1 cellular context compared by ENCODE assay signal in the genomic region with DNA sequence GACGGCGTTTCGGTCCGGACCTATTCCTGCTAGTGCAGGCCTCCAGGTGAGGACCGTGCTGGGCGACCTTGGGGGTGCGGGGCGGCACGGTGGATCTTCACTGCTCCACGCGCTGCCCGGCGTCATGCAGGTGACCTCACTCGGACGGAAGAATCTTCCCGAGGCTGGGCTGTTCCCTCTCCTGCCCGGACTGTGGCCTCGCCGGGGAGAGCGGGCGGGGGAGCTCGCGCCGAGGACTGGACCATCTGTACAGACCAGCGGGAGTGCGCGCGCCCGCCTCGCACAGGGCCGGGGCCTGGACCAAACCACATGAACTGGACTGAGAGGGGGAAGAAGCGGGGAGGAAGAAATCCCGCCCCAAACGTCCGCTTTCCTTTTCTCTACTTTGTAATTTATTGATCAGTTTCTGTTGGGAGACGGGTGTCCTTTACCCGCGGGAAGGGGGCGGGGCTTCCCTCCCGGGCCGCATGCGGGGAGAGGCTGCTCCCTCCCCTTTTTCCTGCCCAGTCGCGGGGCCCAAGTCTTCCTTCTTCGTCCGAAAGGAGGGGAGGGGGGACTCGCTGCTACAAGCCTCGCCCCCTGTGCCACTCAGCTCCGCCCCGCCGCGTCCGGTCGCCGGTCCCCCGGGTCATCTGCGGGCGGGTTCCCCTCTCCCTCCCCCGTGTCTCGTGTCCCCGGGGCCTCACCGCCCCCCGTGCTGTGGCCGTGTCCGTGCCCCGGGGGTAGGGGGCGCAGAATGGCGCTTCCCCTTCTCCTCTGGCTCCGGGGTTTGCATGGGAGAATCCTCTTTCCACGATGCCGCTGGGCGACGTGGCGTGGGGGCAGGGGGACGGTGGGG.
A peak's percentile ranks its signal among the peaks of the same experiment; 100 is the strongest.
TF ChIP-seq lines count a peak whose summit lies in the region.

No MANE protein-coding gene starts in this region.

TF ChIP-seq in HepG2, 621 proteins besides CTCF, POLR2A, EP300 and RAD21 (continued from another document and continues in another):
- no peak for TF ChIP-seq FOSL1 (CRISPR knock-in tag; IDR thresholded peaks at IDR 0.05; ENCODE audit: borderline replicate concordance)
- TF ChIP-seq, protein P1, sequence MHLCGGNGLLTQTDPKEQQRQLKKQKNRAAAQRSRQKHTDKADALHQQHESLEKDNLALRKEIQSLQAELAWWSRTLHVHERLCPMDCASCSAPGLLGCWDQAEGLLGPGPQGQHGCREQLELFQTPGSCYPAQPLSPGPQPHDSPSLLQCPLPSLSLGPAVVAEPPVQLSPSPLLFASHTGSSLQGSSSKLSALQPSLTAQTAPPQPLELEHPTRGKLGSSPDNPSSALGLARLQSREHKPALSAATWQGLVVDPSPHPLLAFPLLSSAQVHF (CRISPR knock-in tag; IDR thresholded peaks at IDR 0.05), result no peak
- TF ChIP-seq TBX2 (CRISPR knock-in tag; IDR thresholded peaks at IDR 0.05; ENCODE audit: borderline replicate concordance), result peak; percentile 79
- TF ChIP-seq NBN (conservative IDR thresholded peaks at IDR 0.05), result no peak
- TF ChIP-seq HOXA5 (CRISPR knock-in tag; IDR thresholded peaks at IDR 0.05), result no peak
- peak; percentile 92 for TF ChIP-seq BHLHE40 (IDR thresholded peaks at IDR 0.05; ENCODE audit: low read length)
- no peak for TF ChIP-seq ZNF644 (CRISPR knock-in tag; IDR thresholded peaks at IDR 0.05; ENCODE audit: low read depth)
- TF ChIP-seq ZNF792 (CRISPR knock-in tag; IDR thresholded peaks at IDR 0.05), result no peak
- no peak for TF ChIP-seq MZF1 (CRISPR knock-in tag; IDR thresholded peaks at IDR 0.05; ENCODE audit: borderline replicate concordance)
- TF ChIP-seq CBFB (CRISPR knock-in tag; IDR thresholded peaks at IDR 0.05), result no peak
- TF ChIP-seq, protein P2, sequence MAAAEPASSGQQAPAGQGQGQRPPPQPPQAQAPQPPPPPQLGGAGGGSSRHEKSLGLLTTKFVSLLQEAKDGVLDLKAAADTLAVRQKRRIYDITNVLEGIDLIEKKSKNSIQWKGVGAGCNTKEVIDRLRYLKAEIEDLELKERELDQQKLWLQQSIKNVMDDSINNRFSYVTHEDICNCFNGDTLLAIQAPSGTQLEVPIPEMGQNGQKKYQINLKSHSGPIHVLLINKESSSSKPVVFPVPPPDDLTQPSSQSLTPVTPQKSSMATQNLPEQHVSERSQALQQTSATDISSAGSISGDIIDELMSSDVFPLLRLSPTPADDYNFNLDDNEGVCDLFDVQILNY (CRISPR knock-in tag; conservative IDR thresholded peaks at IDR 0.05), result no peak
- TF ChIP-seq POLR2AphosphoS5 (IDR thresholded peaks at IDR 0.05; ENCODE audit: low read depth, low read length), result peak; percentile 73
- TF ChIP-seq NFKB2 (CRISPR knock-in tag; IDR thresholded peaks at IDR 0.05; ENCODE audit: borderline replicate concordance), result no peak
- TF ChIP-seq ZNF547 (CRISPR knock-in tag; IDR thresholded peaks at IDR 0.05), result peak; percentile 82
- TF ChIP-seq, protein P3, sequence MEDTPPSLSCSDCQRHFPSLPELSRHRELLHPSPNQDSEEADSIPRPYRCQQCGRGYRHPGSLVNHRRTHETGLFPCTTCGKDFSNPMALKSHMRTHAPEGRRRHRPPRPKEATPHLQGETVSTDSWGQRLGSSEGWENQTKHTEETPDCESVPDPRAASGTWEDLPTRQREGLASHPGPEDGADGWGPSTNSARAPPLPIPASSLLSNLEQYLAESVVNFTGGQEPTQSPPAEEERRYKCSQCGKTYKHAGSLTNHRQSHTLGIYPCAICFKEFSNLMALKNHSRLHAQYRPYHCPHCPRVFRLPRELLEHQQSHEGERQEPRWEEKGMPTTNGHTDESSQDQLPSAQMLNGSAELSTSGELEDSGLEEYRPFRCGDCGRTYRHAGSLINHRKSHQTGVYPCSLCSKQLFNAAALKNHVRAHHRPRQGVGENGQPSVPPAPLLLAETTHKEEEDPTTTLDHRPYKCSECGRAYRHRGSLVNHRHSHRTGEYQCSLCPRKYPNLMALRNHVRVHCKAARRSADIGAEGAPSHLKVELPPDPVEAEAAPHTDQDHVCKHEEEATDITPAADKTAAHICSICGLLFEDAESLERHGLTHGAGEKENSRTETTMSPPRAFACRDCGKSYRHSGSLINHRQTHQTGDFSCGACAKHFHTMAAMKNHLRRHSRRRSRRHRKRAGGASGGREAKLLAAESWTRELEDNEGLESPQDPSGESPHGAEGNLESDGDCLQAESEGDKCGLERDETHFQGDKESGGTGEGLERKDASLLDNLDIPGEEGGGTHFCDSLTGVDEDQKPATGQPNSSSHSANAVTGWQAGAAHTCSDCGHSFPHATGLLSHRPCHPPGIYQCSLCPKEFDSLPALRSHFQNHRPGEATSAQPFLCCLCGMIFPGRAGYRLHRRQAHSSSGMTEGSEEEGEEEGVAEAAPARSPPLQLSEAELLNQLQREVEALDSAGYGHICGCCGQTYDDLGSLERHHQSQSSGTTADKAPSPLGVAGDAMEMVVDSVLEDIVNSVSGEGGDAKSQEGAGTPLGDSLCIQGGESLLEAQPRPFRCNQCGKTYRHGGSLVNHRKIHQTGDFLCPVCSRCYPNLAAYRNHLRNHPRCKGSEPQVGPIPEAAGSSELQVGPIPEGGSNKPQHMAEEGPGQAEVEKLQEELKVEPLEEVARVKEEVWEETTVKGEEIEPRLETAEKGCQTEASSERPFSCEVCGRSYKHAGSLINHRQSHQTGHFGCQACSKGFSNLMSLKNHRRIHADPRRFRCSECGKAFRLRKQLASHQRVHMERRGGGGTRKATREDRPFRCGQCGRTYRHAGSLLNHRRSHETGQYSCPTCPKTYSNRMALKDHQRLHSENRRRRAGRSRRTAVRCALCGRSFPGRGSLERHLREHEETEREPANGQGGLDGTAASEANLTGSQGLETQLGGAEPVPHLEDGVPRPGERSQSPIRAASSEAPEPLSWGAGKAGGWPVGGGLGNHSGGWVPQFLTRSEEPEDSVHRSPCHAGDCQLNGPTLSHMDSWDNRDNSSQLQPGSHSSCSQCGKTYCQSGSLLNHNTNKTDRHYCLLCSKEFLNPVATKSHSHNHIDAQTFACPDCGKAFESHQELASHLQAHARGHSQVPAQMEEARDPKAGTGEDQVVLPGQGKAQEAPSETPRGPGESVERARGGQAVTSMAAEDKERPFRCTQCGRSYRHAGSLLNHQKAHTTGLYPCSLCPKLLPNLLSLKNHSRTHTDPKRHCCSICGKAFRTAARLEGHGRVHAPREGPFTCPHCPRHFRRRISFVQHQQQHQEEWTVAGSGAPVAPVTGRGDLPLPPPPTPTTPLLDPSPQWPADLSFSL (CRISPR knock-in tag; IDR thresholded peaks at IDR 0.05), result no peak
- TF ChIP-seq, protein P4, sequence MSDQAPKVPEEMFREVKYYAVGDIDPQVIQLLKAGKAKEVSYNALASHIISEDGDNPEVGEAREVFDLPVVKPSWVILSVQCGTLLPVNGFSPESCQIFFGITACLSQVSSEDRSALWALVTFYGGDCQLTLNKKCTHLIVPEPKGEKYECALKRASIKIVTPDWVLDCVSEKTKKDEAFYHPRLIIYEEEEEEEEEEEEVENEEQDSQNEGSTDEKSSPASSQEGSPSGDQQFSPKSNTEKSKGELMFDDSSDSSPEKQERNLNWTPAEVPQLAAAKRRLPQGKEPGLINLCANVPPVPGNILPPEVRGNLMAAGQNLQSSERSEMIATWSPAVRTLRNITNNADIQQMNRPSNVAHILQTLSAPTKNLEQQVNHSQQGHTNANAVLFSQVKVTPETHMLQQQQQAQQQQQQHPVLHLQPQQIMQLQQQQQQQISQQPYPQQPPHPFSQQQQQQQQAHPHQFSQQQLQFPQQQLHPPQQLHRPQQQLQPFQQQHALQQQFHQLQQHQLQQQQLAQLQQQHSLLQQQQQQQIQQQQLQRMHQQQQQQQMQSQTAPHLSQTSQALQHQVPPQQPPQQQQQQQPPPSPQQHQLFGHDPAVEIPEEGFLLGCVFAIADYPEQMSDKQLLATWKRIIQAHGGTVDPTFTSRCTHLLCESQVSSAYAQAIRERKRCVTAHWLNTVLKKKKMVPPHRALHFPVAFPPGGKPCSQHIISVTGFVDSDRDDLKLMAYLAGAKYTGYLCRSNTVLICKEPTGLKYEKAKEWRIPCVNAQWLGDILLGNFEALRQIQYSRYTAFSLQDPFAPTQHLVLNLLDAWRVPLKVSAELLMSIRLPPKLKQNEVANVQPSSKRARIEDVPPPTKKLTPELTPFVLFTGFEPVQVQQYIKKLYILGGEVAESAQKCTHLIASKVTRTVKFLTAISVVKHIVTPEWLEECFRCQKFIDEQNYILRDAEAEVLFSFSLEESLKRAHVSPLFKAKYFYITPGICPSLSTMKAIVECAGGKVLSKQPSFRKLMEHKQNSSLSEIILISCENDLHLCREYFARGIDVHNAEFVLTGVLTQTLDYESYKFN (CRISPR knock-in tag; conservative IDR thresholded peaks at IDR 0.05), result peak; percentile 76
- TF ChIP-seq, protein P5, sequence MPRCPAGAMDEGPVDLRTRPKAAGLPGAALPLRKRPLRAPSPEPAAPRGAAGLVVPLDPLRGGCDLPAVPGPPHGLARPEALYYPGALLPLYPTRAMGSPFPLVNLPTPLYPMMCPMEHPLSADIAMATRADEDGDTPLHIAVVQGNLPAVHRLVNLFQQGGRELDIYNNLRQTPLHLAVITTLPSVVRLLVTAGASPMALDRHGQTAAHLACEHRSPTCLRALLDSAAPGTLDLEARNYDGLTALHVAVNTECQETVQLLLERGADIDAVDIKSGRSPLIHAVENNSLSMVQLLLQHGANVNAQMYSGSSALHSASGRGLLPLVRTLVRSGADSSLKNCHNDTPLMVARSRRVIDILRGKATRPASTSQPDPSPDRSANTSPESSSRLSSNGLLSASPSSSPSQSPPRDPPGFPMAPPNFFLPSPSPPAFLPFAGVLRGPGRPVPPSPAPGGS (CRISPR knock-in tag; IDR thresholded peaks at IDR 0.05), result no peak; the same call in 1 of the 2 replicates
- TF ChIP-seq ZBTB38 (CRISPR knock-in tag; IDR thresholded peaks at IDR 0.05), result no peak
- TF ChIP-seq ERF (CRISPR knock-in tag; IDR thresholded peaks at IDR 0.05), result peak; percentile 20; the same call in 1 of the 2 replicates
- TF ChIP-seq ZNF17 (CRISPR knock-in tag; IDR thresholded peaks at IDR 0.05), result no peak
- TF ChIP-seq, protein P6, sequence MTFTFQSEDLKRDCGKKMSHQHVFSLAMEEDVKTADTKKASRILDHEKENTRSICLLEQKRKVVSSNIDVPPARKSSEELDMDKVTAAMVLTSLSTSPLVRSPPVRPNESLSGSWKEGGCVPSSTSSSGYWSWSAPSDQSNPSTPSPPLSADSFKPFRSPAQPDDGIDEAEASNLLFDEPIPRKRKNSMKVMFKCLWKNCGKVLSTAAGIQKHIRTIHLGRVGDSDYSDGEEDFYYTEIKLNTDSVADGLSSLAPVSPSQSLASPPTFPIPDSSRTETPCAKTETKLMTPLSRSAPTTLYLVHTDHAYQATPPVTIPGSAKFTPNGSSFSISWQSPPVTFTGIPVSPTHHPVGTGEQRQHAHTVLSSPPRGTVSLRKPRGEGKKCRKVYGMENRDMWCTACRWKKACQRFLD (CRISPR knock-in tag; IDR thresholded peaks at IDR 0.05; ENCODE audit: borderline replicate concordance), result no peak; the same call in none of the 2 replicates
- TF ChIP-seq, protein P7, sequence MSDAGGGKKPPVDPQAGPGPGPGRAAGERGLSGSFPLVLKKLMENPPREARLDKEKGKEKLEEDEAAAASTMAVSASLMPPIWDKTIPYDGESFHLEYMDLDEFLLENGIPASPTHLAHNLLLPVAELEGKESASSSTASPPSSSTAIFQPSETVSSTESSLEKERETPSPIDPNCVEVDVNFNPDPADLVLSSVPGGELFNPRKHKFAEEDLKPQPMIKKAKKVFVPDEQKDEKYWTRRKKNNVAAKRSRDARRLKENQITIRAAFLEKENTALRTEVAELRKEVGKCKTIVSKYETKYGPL (CRISPR knock-in tag; IDR thresholded peaks at IDR 0.05), result no peak; the same call in 1 of the 2 replicates
- no peak for TF ChIP-seq NAIF1 (CRISPR knock-in tag; IDR thresholded peaks at IDR 0.05; ENCODE audit: borderline replicate concordance)
- peak; percentile 53 for TF ChIP-seq ZNF274 (CRISPR knock-in tag; IDR thresholded peaks at IDR 0.05)
- TF ChIP-seq MED8 (CRISPR knock-in tag; IDR thresholded peaks at IDR 0.05; ENCODE audit: insufficient replicate concordance), result no peak
- TF ChIP-seq, protein P8, sequence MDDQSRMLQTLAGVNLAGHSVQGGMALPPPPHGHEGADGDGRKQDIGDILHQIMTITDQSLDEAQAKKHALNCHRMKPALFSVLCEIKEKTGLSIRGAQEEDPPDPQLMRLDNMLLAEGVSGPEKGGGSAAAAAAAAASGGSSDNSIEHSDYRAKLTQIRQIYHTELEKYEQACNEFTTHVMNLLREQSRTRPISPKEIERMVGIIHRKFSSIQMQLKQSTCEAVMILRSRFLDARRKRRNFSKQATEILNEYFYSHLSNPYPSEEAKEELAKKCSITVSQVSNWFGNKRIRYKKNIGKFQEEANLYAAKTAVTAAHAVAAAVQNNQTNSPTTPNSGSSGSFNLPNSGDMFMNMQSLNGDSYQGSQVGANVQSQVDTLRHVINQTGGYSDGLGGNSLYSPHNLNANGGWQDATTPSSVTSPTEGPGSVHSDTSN (CRISPR knock-in tag; IDR thresholded peaks at IDR 0.05; ENCODE audit: borderline replicate concordance), result no peak
- TF ChIP-seq HNF4G (IDR thresholded peaks at IDR 0.05; ENCODE audit: borderline replicate concordance, low read depth, low read length), result no peak
- TF ChIP-seq HNF4G (CRISPR knock-in tag; IDR thresholded peaks at IDR 0.05; ENCODE audit: borderline replicate concordance, low read depth), result peak; percentile 33; the same call in 1 of the 2 replicates
- TF ChIP-seq NFYC (CRISPR knock-in tag; IDR thresholded peaks at IDR 0.05), result no peak
- TF ChIP-seq KLF6 (CRISPR knock-in tag; IDR thresholded peaks at IDR 0.05), result no peak
- peak; percentile 23; the same call in 1 of the 2 replicates for TF ChIP-seq ZNF567 (CRISPR knock-in tag; IDR thresholded peaks at IDR 0.05; ENCODE audit: borderline replicate concordance)
- TF ChIP-seq, protein P9, sequence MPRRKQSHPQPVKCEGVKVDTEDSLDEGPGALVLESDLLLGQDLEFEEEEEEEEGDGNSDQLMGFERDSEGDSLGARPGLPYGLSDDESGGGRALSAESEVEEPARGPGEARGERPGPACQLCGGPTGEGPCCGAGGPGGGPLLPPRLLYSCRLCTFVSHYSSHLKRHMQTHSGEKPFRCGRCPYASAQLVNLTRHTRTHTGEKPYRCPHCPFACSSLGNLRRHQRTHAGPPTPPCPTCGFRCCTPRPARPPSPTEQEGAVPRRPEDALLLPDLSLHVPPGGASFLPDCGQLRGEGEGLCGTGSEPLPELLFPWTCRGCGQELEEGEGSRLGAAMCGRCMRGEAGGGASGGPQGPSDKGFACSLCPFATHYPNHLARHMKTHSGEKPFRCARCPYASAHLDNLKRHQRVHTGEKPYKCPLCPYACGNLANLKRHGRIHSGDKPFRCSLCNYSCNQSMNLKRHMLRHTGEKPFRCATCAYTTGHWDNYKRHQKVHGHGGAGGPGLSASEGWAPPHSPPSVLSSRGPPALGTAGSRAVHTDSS (CRISPR knock-in tag; conservative IDR thresholded peaks at IDR 0.05), result no peak
- no peak for TF ChIP-seq REXO4 (CRISPR knock-in tag; IDR thresholded peaks at IDR 0.05; ENCODE audit: borderline replicate concordance)
- no peak for TF ChIP-seq TCF7 (IDR thresholded peaks at IDR 0.05; ENCODE audit: low read depth)
- TF ChIP-seq YEATS4 (CRISPR knock-in tag; IDR thresholded peaks at IDR 0.05; ENCODE audit: borderline replicate concordance), result peak; percentile 71
- TF ChIP-seq, protein P10, sequence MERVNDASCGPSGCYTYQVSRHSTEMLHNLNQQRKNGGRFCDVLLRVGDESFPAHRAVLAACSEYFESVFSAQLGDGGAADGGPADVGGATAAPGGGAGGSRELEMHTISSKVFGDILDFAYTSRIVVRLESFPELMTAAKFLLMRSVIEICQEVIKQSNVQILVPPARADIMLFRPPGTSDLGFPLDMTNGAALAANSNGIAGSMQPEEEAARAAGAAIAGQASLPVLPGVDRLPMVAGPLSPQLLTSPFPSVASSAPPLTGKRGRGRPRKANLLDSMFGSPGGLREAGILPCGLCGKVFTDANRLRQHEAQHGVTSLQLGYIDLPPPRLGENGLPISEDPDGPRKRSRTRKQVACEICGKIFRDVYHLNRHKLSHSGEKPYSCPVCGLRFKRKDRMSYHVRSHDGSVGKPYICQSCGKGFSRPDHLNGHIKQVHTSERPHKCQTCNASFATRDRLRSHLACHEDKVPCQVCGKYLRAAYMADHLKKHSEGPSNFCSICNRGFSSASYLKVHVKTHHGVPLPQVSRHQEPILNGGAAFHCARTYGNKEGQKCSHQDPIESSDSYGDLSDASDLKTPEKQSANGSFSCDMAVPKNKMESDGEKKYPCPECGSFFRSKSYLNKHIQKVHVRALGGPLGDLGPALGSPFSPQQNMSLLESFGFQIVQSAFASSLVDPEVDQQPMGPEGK (CRISPR knock-in tag; IDR thresholded peaks at IDR 0.05), result no peak; the same call in none of the 2 replicates
